ENCODE assay signal across 8 cellular contexts in genomic region chr4:89598602-89599001, GRCh38.
DNase-seq lines count a peak whose midpoint lies in the region; ATAC-seq and TF ChIP-seq lines count a peak whose summit lies in the region.

No MANE protein-coding gene starts in this region.

- H3K27ac ChIP-seq in left ventricle myocardium inferior (replicated peaks) (no peak overlapping the region), OCI-LY1 (ENCODE audit: low read depth, low read length, poor library complexity, severe bottlenecking) (no peak overlapping the region), aorta (ENCODE audit: low read depth in 1 of 2, low read length in 2 of 2) (no peak overlapping the region)

- DNase-seq in left ventricle myocardium inferior (no peak), cardiac septum (ENCODE audit: low spot score) (no peak), fibroblast of gingiva (ENCODE audit: low read depth) (peak; percentile 33), head of caudate nucleus (no peak), aorta (no peak)
- no peak for DNase-seq in activated naive CD4-positive, alpha-beta T cell (lab: John Stamatoyannopoulos, UW)
- DNase-seq in stimulated activated CD4-positive, alpha-beta T cell treated with anti-CD3 and anti-CD28 coated beads, Interleukin-4, amount 100 ng/mL, for 24 hours: no peak

- H3K4me3 ChIP-seq in left ventricle myocardium inferior (no peak overlapping the region), OCI-LY1 (ENCODE audit: low read depth, low read length, poor library complexity, severe bottlenecking) (no peak overlapping the region), aorta (ENCODE audit: low read length in 2 of 2) (no peak overlapping the region)

- no peaks in the 10 kb centered on the region for H3K9me3 ChIP-seq in left ventricle myocardium inferior (replicated peaks)
- no peaks in the 10 kb centered on the region for H3K9me3 ChIP-seq in OCI-LY1 (ENCODE audit: low read length)
- no peaks in the 10 kb centered on the region for H3K9me3 ChIP-seq in aorta (ENCODE audit: control insufficient read depth, low read length)

- peak; percentile 38 for TF ChIP-seq CTCF in left ventricle myocardium inferior (IDR thresholded peaks at IDR 0.05; ENCODE audit: borderline replicate concordance)
- peak; percentile 36; the same call in 1 of the 2 replicates for TF ChIP-seq CTCF in OCI-LY1 (IDR thresholded peaks at IDR 0.05; ENCODE audit: low read length)

- 50 to 54% methylated on average over 1 of the region's 1 CpG for WGBS in aorta, 2 donors

- H3K27me3 ChIP-seq in left ventricle myocardium inferior (ENCODE audit: low read depth) (no peaks in the 10 kb centered on the region), OCI-LY1 (ENCODE audit: insufficient read depth, low read length) (no peaks in the 10 kb centered on the region), aorta (ENCODE audit: control insufficient read depth in 1 of 2, insufficient read depth in 2 of 2, low read length in 1 of 2) (no peaks in the 10 kb centered on the region)

- no peaks in the 10 kb centered on the region for H3K9me2 ChIP-seq in OCI-LY1 (ENCODE audit: low read depth, low read length)

- H3K9ac ChIP-seq in OCI-LY1 (ENCODE audit: low read length): no peak overlapping the region

- intact Hi-C loops in left ventricle myocardium inferior (cut with micrococcal nuclease): no loop called here
- intact Hi-C loops in cardiac septum (cut with DNase I): no loop called here
- intact Hi-C loops in head of caudate nucleus (cut with DNase I): no loop called here
- intact Hi-C loops in aorta (cut with DNase I): no loop called here

- no peak overlapping the region for H2AFZ ChIP-seq in OCI-LY1 (ENCODE audit: low read length)

- no peaks in the 10 kb centered on the region for H3K36me3 ChIP-seq in left ventricle myocardium inferior
- no peaks in the 10 kb centered on the region for H3K36me3 ChIP-seq in OCI-LY1 (ENCODE audit: insufficient read depth, low read length)
- H3K36me3 ChIP-seq in aorta (ENCODE audit: control insufficient read depth in 1 of 2, insufficient read depth in 2 of 2, low read length in 1 of 2): no peaks in the 10 kb centered on the region

- H3F3A ChIP-seq in OCI-LY1 (ENCODE audit: insufficient read depth, low read length): no peaks in the 10 kb centered on the region

- no peak for ATAC-seq in aorta (ENCODE audit: low FRiP score)

- H3K4me1 ChIP-seq in left ventricle myocardium inferior (no peaks in the 10 kb centered on the region), OCI-LY1 (ENCODE audit: insufficient read depth, low read length, severe bottlenecking) (no peaks in the 10 kb centered on the region), aorta (ENCODE audit: control insufficient read depth in 1 of 2, insufficient read depth in 2 of 2, low read length in 2 of 2) (no peaks in the 10 kb centered on the region)

- H3K79me2 ChIP-seq in OCI-LY1 (ENCODE audit: insufficient read depth, low read length): no peaks in the 10 kb centered on the region

- no peaks in the 10 kb centered on the region for H4K20me1 ChIP-seq in OCI-LY1 (ENCODE audit: insufficient read depth, low read length)

- H3K4me2 ChIP-seq in OCI-LY1 (ENCODE audit: low read length): no peak overlapping the region
